Comparison of ENCODE assay signal across 9 cellular contexts in genomic region chr19:50657222-50657669, GRCh38. TPM values are rescaled to one million over a fixed set of nuclear protein-coding genes. Genes with fewer than 3 reads are reported as not detected.
A peak's percentile ranks its signal among the peaks of the same experiment; 100 is the strongest.
DNase-seq lines count a peak whose midpoint lies in the region; ATAC-seq and TF ChIP-seq lines count a peak whose summit lies in the region.
"Had no signal": no experiment of that assay in that cellular context is flagged by ENCODE, and none has a peak within 500 bp of the region (broad histone marks: within the 10 kb centered on the region; RNA-seq: fewer than 3 reads in every experiment).

No MANE protein-coding gene starts in this region.

- TF ChIP-seq EP300 in suprapubic skin (IDR thresholded peaks at IDR 0.05) = no peak

- peak overlapping the region; percentile 87 for H3K27ac ChIP-seq in iPS-18a (ENCODE audit: low read length)
- H3K27ac ChIP-seq in suprapubic skin = no peak overlapping the region
- no peak overlapping the region for H3K27ac ChIP-seq in heart left ventricle
- H3K27ac ChIP-seq: epithelial cell of prostate had no signal

- ATAC-seq in T-helper 17 cell (no peak), heart left ventricle (no peak), esophagus mucosa (no peak)

- H3K27ac Mint-ChIP-seq in activated naive CD4-positive, alpha-beta T cell treated with anti-CD3 and anti-CD28 coated beads, Interleukin-2, amount 50 U/mL, for 24 hours = peak overlapping the region; percentile 14
- H3K27ac Mint-ChIP-seq in T-helper 17 cell = no peak overlapping the region

- H3K4me3 ChIP-seq in iPS-18a (ENCODE audit: low read length) = peak overlapping the region; percentile 84
- peak overlapping the region; percentile 42 for H3K4me3 ChIP-seq in suprapubic skin
- no peak overlapping the region for H3K4me3 ChIP-seq in H7 (ENCODE audit: insufficient read depth, low read depth, low read length)
- H3K4me3 ChIP-seq in heart left ventricle = no peak overlapping the region

- peak overlapping the region; percentile 79 for H3K4me3 Mint-ChIP-seq in activated naive CD4-positive, alpha-beta T cell treated with anti-CD3 and anti-CD28 coated beads, Interleukin-2, amount 50 U/mL, for 24 hours
- H3K4me3 Mint-ChIP-seq in T-helper 17 cell = peak overlapping the region; percentile 66

- peak overlapping the region; percentile 83 for H3K9ac ChIP-seq in iPS-18a (ENCODE audit: low read length)

- H3K27me3 ChIP-seq in iPS-18a (ENCODE audit: control insufficient read depth, insufficient read depth, low read length) (no peaks in the 10 kb centered on the region), suprapubic skin (peaks cover 83% of the 10 kb centered on the region), H7 (ENCODE audit: control insufficient read depth, insufficient read depth, low read length) (no peaks in the 10 kb centered on the region), heart left ventricle (peaks cover 8 to 60% (median 32%) of the 10 kb centered on the region in 9 donors)

- H3K4me1 Mint-ChIP-seq in activated naive CD4-positive, alpha-beta T cell treated with anti-CD3 and anti-CD28 coated beads, Interleukin-2, amount 50 U/mL, for 24 hours = peaks cover 15% of the 10 kb centered on the region
- H3K4me1 Mint-ChIP-seq in T-helper 17 cell = peaks cover 6% of the 10 kb centered on the region

- DNase-seq in activated naive CD4-positive, alpha-beta T cell treated with anti-CD3 and anti-CD28 coated beads, Interleukin-2, amount 50 U/mL, for 16 hours = no peak
- DNase-seq in T-helper 17 cell = no peak
- DNase-seq in suprapubic skin (ENCODE audit: low spot score in 2 of 2) = no peak
- DNase-seq in H7 = no peak
- no peak for DNase-seq in heart left ventricle

- intact Hi-C loops in heart left ventricle (cut with DNase I) = no loop called here

- TF ChIP-seq CTCF in suprapubic skin (IDR thresholded peaks at IDR 0.05) = no peak
- TF ChIP-seq CTCF in heart left ventricle (IDR thresholded peaks at IDR 0.05) = no peak

- H3K36me3 Mint-ChIP-seq in activated naive CD4-positive, alpha-beta T cell treated with anti-CD3 and anti-CD28 coated beads, Interleukin-2, amount 50 U/mL, for 24 hours = peaks cover 5% of the 10 kb centered on the region
- H3K36me3 Mint-ChIP-seq in T-helper 17 cell (ENCODE audit: low read depth) = peaks cover 10% of the 10 kb centered on the region

- WGBS in suprapubic skin = 55% methylated on average over 6 of the region's 6 CpGs
- 53 to 58% (median 56%) methylated on average over 6 of the region's 6 CpGs for whole genome bisulfite sequencing in heart left ventricle, 4 donors

- H3K27me3 Mint-ChIP-seq in activated naive CD4-positive, alpha-beta T cell treated with anti-CD3 and anti-CD28 coated beads, Interleukin-2, amount 50 U/mL, for 24 hours = peaks cover 54% of the 10 kb centered on the region
- peaks cover 27% of the 10 kb centered on the region for H3K27me3 Mint-ChIP-seq in T-helper 17 cell

- H3K9me3 ChIP-seq in T-helper 17 cell (ENCODE audit: control insufficient read depth, low read length, poor library complexity, severe bottlenecking) (peaks cover 2% of the 10 kb centered on the region), iPS-18a (ENCODE audit: control insufficient read depth, low read depth, low read length) (no peaks in the 10 kb centered on the region), suprapubic skin (peaks cover 6% of the 10 kb centered on the region), heart left ventricle (peaks cover 0 to 10% (median 0%) of the 10 kb centered on the region in 12 donors)

- TF ChIP-seq POLR2A in suprapubic skin (IDR thresholded peaks at IDR 0.05) = no peak
- TF ChIP-seq POLR2A in heart left ventricle (IDR thresholded peaks at IDR 0.05) = no peak

- H3K4me1 ChIP-seq in iPS-18a (ENCODE audit: control insufficient read depth, low read depth, low read length) = peaks cover 15% of the 10 kb centered on the region
- peaks cover 15% of the 10 kb centered on the region for H3K4me1 ChIP-seq in suprapubic skin
- H3K4me1 ChIP-seq in heart left ventricle = peaks cover 0 to 19% (median 5%) of the 10 kb centered on the region in 12 donors

- H3K9me3 Mint-ChIP-seq in activated naive CD4-positive, alpha-beta T cell treated with anti-CD3 and anti-CD28 coated beads, Interleukin-2, amount 50 U/mL, for 24 hours = peaks cover 10% of the 10 kb centered on the region

- H3K36me3 ChIP-seq in iPS-18a (ENCODE audit: control insufficient read depth, low read depth, low read length) = no peaks in the 10 kb centered on the region
- no peaks in the 10 kb centered on the region for H3K36me3 ChIP-seq in suprapubic skin
- H3K36me3 ChIP-seq in H7 (replicated peaks; ENCODE audit: control insufficient read depth, insufficient read depth, low read length) = no peaks in the 10 kb centered on the region
- no peaks in the 10 kb centered on the region for H3K36me3 ChIP-seq in heart left ventricle

RNA-seq across cellular contexts. Expression of gene C19orf81, which starts 8.0 kb away (rescaled TPM):
- total RNA-seq in T-helper 17 cell (not detected), suprapubic skin (10 to 100 TPM in 1 of 4 donors, not detected in 3; 19.8 TPM), heart left ventricle (1 to 10 TPM in 5 of 9 donors, under 1 TPM in 2, not detected in 2; 0.65 to 3.6 (median 1.7) TPM), esophagus mucosa (not detected)
- total RNA-seq in H7 (2014; rRNA removed; shearing (Covaris generic)) = 7.8 and 8.0 TPM in 2 replicates
- not detected for polyA plus RNA-seq in heart left ventricle

RNA-seq across cellular contexts. Expression of gene SYT3, which starts 17.6 kb away (rescaled TPM):
- total RNA-seq in T-helper 17 cell = not detected
- total RNA-seq in suprapubic skin = 1 to 10 TPM in 1 of 4 donors, under 1 TPM in 2, not detected in 1; 0.23 to 1.8 (median 0.30) TPM
- total RNA-seq in H7 (2014; rRNA removed; shearing (Covaris generic)) = 0.66 and 1.8 TPM in 2 replicates
- under 1 TPM in 4 of 9 donors, not detected in 5; 0.17 to 0.75 (median 0.25) TPM for total RNA-seq in heart left ventricle
- polyA plus RNA-seq in heart left ventricle = under 1 TPM in 1 of 2 donors, not detected in 1; 0.06 TPM
- not detected for total RNA-seq in esophagus mucosa

Comparison
In these comparisons a context has a peak if more than half of its experiments do, and no peak if none do; other contexts are left out.
1. H3K4me3 ChIP-seq: peak in iPS-18a (single experiment) and suprapubic skin (single experiment); none in H7 (single experiment) and heart left ventricle (0 of 12).